In genomic region chr1:116463730-116464129, GRCh38 we compare ENCODE assay signal across 25 cellular contexts.
"Had no signal": no experiment of that assay in that cellular context is flagged by ENCODE, and none has a peak within 500 bp of the region (broad histone marks: within the 10 kb centered on the region; RNA-seq: fewer than 3 reads in every experiment).

No MANE protein-coding gene starts in this region.

- H3K4me3 ChIP-seq: left ventricle myocardium inferior, lung, ovary, right atrium auricular region, right lobe of liver, stomach, testis, thyroid gland, transverse colon, upper lobe of left lung, vagina had no signal

- H3K27me3 ChIP-seq: ovary, right atrium auricular region, right lobe of liver, stomach, testis, thyroid gland, transverse colon, upper lobe of left lung, vagina had no signal

- H3K36me3 ChIP-seq: left ventricle myocardium inferior, ovary, right atrium auricular region, right lobe of liver, stomach, thyroid gland, transverse colon, upper lobe of left lung, vagina had no signal

- H3K27ac Mint-ChIP-seq: mesothelial cell of epicardium; naive thymus-derived CD4-positive, alpha-beta T cell; natural killer cell treated with Interleukin-12 subunit alpha and Interleukin-12 subunit beta and Interleukin-15 and Interleukin-18, amount 100 ng/mL, for 72 hours; progenitor cell of endocrine pancreas; stimulated activated naive B cell treated with anti-CD40 and anti-IgM and Interleukin-4, amounts not matched to agents 10 μg/mL and 1 μg/mL and 100 μg/mL, for 72 hours had no signal

- H3K27ac ChIP-seq: left ventricle myocardium inferior, ovary, right atrium auricular region, right lobe of liver, stomach, testis, thyroid gland, transverse colon, upper lobe of left lung, vagina had no signal

- H3K36me3 Mint-ChIP-seq: mesothelial cell of epicardium; natural killer cell treated with Interleukin-12 subunit alpha and Interleukin-12 subunit beta and Interleukin-15 and Interleukin-18, amount 100 ng/mL, for 72 hours had no signal

- FAIRE-seq: keratinocyte had no signal

- H3K4me1 ChIP-seq: left ventricle myocardium inferior, right atrium auricular region, testis, thyroid gland, transverse colon, upper lobe of left lung, vagina had no signal

- H3K9me3 Mint-ChIP-seq: mesothelial cell of epicardium; natural killer cell treated with Interleukin-12 subunit alpha and Interleukin-12 subunit beta and Interleukin-15 and Interleukin-18, amount 100 ng/mL, for 72 hours; stimulated activated naive B cell treated with anti-CD40 and anti-IgM and Interleukin-4, amounts not matched to agents 10 μg/mL and 1 μg/mL and 100 μg/mL, for 72 hours had no signal

- ATAC-seq: naive thymus-derived CD4-positive, alpha-beta T cell; natural killer cell treated with Interleukin-12 subunit alpha and Interleukin-12 subunit beta and Interleukin-15 and Interleukin-18, amount 100 ng/mL, for 72 hours; right lobe of liver; stimulated activated naive B cell treated with anti-CD40 and anti-IgM and Interleukin-4, amounts not matched to agents 10 μg/mL and 1 μg/mL and 100 μg/mL, for 72 hours; stimulated activated naive CD8-positive, alpha-beta T cell treated with anti-CD3 and anti-CD28 coated beads, Interleukin-15, Interleukin-2, amounts not matched to agents 100 U/mL and 50 U/mL, for 24 hours had no signal

- H3K9me3 ChIP-seq: left ventricle myocardium inferior, ovary, right atrium auricular region, right lobe of liver, stomach, testis, thyroid gland, transverse colon, upper lobe of left lung, vagina had no signal

- DNase-seq: hippocampal formation; kidney glomerular epithelial cell; left ventricle myocardium inferior; mesendoderm; naive thymus-derived CD4-positive, alpha-beta T cell; ovary; right lobe of liver; stimulated activated CD4-positive, alpha-beta T cell treated with anti-CD3 and anti-CD28 coated beads, Interleukin-12 subunit alpha, Interleukin-12 subunit beta, amount 100 ng/mL, for 4 hours; stimulated activated CD4-positive, alpha-beta T cell treated with anti-CD3 and anti-CD28 coated beads, Interleukin-15, amount 100 ng/mL, for 24 hours; stimulated activated CD4-positive, alpha-beta T cell treated with anti-CD3 and anti-CD28 coated beads, Interleukin-2, amount 100 ng/mL, for 24 hours; stimulated activated CD4-positive, alpha-beta T cell treated with anti-CD3 and anti-CD28 coated beads, Interleukin-4, amount 100 ng/mL, for 1 hour; stimulated activated naive B cell treated with anti-CD40 and anti-IgM and Interleukin-4, amounts not matched to agents 10 μg/mL and 1 μg/mL and 100 μg/mL, for 72 hours; stimulated activated naive CD8-positive, alpha-beta T cell treated with anti-CD3 and anti-CD28 coated beads, Interleukin-15, Interleukin-2, amounts not matched to agents 100 U/mL and 50 U/mL, for 24 hours; stomach; testis; thyroid gland; transverse colon; upper lobe of left lung had no signal
